Comparison of ENCODE assay signal across 8 cellular contexts in the genomic region with DNA sequence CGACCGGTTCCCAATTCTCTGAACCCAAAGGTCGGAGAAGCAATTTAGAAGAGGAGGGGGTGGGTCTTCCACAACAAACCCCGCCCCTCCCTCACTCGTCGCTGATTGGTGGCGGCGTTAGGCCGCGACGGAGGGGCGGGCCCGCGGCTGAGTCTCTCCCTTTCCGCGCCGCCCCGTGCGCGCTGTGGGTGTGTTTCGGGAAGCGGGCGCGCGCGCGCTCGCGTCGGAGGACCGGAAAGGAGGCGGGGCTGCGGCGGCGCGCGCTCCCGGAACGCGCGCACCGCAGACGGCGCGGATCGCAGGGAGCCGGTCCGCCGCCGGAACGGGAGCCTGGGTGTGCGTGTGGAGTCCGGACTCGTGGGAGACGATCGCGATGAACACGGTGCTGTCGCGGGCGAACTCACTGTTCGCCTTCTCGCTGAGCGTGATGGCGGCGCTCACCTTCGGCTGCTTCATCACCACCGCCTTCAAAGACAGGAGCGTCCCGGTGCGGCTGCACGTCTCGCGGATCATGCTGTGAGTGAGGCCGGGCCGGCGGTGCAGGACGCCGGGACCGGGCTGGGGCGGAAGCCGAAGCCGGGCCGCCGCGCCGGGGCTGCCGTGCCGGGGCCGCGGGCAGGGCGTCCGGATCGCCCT. TPM values are rescaled to one million over a fixed set of nuclear protein-coding genes. Genes with fewer than 3 reads are reported as not detected.
A peak's percentile ranks its signal among the peaks of the same experiment; 100 is the strongest.
DNase-seq lines count a peak whose midpoint lies in the region; ATAC-seq, FAIRE-seq and TF ChIP-seq lines count a peak whose summit lies in the region.

A gene (plus strand): TSS at position 263 of the 636 bp plus-strand sequence. CDS start 111 bp downstream, at position 374.

- H3K27ac ChIP-seq in 22Rv1 (peak within 1 kb of the TSS; percentile 97), body of pancreas (peak within 1 kb of the TSS; percentile 84 to 100 (median 97)), sigmoid colon (peak within 1 kb of the TSS; percentile 94 to 99 (median 94))

- H3K27me3 ChIP-seq in body of pancreas: no peaks in the 10 kb centered on the region
- no peaks in the 10 kb centered on the region for H3K27me3 ChIP-seq in sigmoid colon

- H3K36me3 ChIP-seq in body of pancreas (replicated peaks in 1 of 2; ENCODE audit: insufficient read depth in 1 of 2, low read depth in 2 of 2): no peaks in the 10 kb centered on the region
- no peaks in the 10 kb centered on the region for H3K36me3 ChIP-seq in sigmoid colon

- peak; percentile 81 for ATAC-seq in GM18520 (IDR thresholded peaks at IDR 0.05; ENCODE audit: unreplicated experiment)
- peak; percentile 91 for ATAC-seq in HG03064 (IDR thresholded peaks at IDR 0.05; ENCODE audit: low read depth, unreplicated experiment)
- ATAC-seq in body of pancreas: peak; percentile 95

- TF ChIP-seq POLR2A in body of pancreas (IDR thresholded peaks at IDR 0.05): peak; percentile 82 to 88 (median 88)
- peak; percentile 51 to 75 for TF ChIP-seq POLR2A in sigmoid colon (IDR thresholded peaks at IDR 0.05)

- DNase-seq in NCI-H2107 treated with DMSO at 0.1 percent for 48 hours (lab: John Stamatoyannopoulos, UW; ENCODE audit: unreplicated experiment) (peak; percentile 56), body of pancreas (peak; percentile 94 to 98 (median 96)), iPS DF 19.7 (ENCODE audit: low read depth, low spot score) (peak; percentile 45), sigmoid colon (peak; percentile 98)

- intact Hi-C loops in body of pancreas (cut with DNase I): loop anchor here (10.0 kb wide), 1 partner anchor 115 kb away; no protein-coding TSS in a partner anchor
- intact Hi-C loops in sigmoid colon (cut with DNase I): loop anchor here (2.0 to 10.0 kb wide), 5 partner anchors 83 to 375 kb away; a partner anchor contains a TSS

- TF ChIP-seq EP300 in sigmoid colon (IDR thresholded peaks at IDR 0.05): peak in 1 of 4 donors; percentile 9

- WGBS in body of pancreas, 2 donors: 0% methylated on average over 3 to 81 of the region's 94 CpGs
- WGBS in sigmoid colon, 2 donors: 0% methylated on average over 94 of the region's 94 CpGs

- H3K4me3 ChIP-seq in body of pancreas: peak within 1 kb of the TSS; percentile 83
- peak within 1 kb of the TSS; percentile 66 to 91 (median 78) for H3K4me3 ChIP-seq in sigmoid colon

- H3K9me3 ChIP-seq in body of pancreas (no peaks in the 10 kb centered on the region), sigmoid colon (no peaks in the 10 kb centered on the region)

- H3K4me1 ChIP-seq in body of pancreas (peaks cover 11% of the 10 kb centered on the region), sigmoid colon (peaks cover 0 to 46% (median 32%) of the 10 kb centered on the region in 4 donors)

- no peak for TF ChIP-seq CTCF in 22Rv1 (IDR thresholded peaks at IDR 0.05)
- TF ChIP-seq CTCF in body of pancreas (IDR thresholded peaks at IDR 0.05): no peak
- no peak for TF ChIP-seq CTCF in sigmoid colon (IDR thresholded peaks at IDR 0.05)

- peak; percentile 11 for FAIRE-seq in TTC549 (lab: Jason Lieb, UNC)

RNA-seq across cellular contexts. Expression of the gene that starts here (rescaled TPM):
- total RNA-seq in body of pancreas (10 to 100 TPM; 79.1 to 87.2 TPM), sigmoid colon (100 to 1,000 TPM in 2 of 4 donors, 10 to 100 TPM in 2; 80.9 to 119 (median 107) TPM)
- polyA plus RNA-seq in sigmoid colon: 10 to 100 TPM in 2 of 3 donors, 1 to 10 TPM in 1; 6.6 to 36.5 (median 11.1) TPM

Comparison
In these comparisons a context has a peak if more than half of its experiments do, and no peak if none do; other contexts are left out.
1. Peak in every context shown above with its lines: DNase-seq, ATAC-seq, H3K4me3 ChIP-seq and H3K27ac ChIP-seq.
2. DNase-seq: peak in every context shown above with its lines; median percentile 98 in sigmoid colon; 96 in body of pancreas; 56 in NCI-H2107 treated with DMSO at 0.1 percent for 48 hours; 45 in iPS DF 19.7.